ENCODE assay signal across 13 cellular contexts in genomic region chr12:79151956-79152355, GRCh38.
"Had no signal": no experiment of that assay in that cellular context is flagged by ENCODE, and none has a peak within 500 bp of the region (broad histone marks: within the 10 kb centered on the region; RNA-seq: fewer than 3 reads in every experiment).

No MANE protein-coding gene starts in this region.

- ATAC-seq: gastrocnemius medialis; stimulated activated naive B cell treated with anti-CD40 and anti-IgM and Interleukin-4, amounts not matched to agents 10 μg/mL and 1 μg/mL and 100 μg/mL, for 72 hours; stimulated activated naive CD8-positive, alpha-beta T cell treated with anti-CD3 and anti-CD28 coated beads, Interleukin-15, amount 100 ng/mL, for 72 hours had no signal

- DNase-seq: dermis blood vessel endothelial cell; gastrocnemius medialis; immature natural killer cell; kidney; mesendoderm; naive B cell; posterior cingulate gyrus; sigmoid colon; stimulated activated CD4-positive, alpha-beta T cell treated with anti-CD3 and anti-CD28 coated beads, Interleukin-2, amount 100 ng/mL, for 24 hours; stimulated activated CD4-positive, alpha-beta T cell treated with anti-CD3 and anti-CD28 coated beads, Interleukin-4, amount 100 ng/mL, for 4 hours; stimulated activated naive B cell treated with anti-CD40 and anti-IgM and Interleukin-4, amounts not matched to agents 10 μg/mL and 1 μg/mL and 100 μg/mL, for 72 hours; stimulated activated naive CD8-positive, alpha-beta T cell treated with anti-CD3 and anti-CD28 coated beads, Interleukin-15, amount 100 ng/mL, for 72 hours; transverse colon had no signal
